ENCODE assay signal across 1 cellular context in genomic region chr2:74391209-74391579, GRCh38.
TF ChIP-seq lines count a peak whose summit lies in the region.

No MANE protein-coding gene starts in this region.

TF ChIP-seq in K562, 482 proteins besides CTCF, POLR2A, EP300 and RAD21 (continued from another document):
- TF ChIP-seq ZNF79 (CRISPR knock-in tag; IDR thresholded peaks at IDR 0.05; ENCODE audit: low read depth) (no peak), MECOM (CRISPR knock-in tag; IDR thresholded peaks at IDR 0.05) (peak; percentile 74), ZBTB17 (CRISPR knock-in tag; IDR thresholded peaks at IDR 0.05) (no peak), NR1H2 (CRISPR knock-in tag; IDR thresholded peaks at IDR 0.05) (no peak), GABPB1 (CRISPR knock-in tag; IDR thresholded peaks at IDR 0.05) (no peak), ZNF347 (CRISPR knock-in tag; IDR thresholded peaks at IDR 0.05; ENCODE audit: low read depth) (no peak), ZNF253 (CRISPR knock-in tag; conservative IDR thresholded peaks at IDR 0.05) (no peak), ZNF655 (CRISPR knock-in tag; IDR thresholded peaks at IDR 0.05) (no peak), MEIS2 (IDR thresholded peaks at IDR 0.05; ENCODE audit: partially characterized antibody) (peak; percentile 59), KAT8 (IDR thresholded peaks at IDR 0.05; ENCODE audit: low read depth) (no peak), CEBPZ (IDR thresholded peaks at IDR 0.05; ENCODE audit: borderline replicate concordance, low read depth, low read length) (no peak), TARDBP (IDR thresholded peaks at IDR 0.05) (no peak), NR2C2 (CRISPR knock-in tag; IDR thresholded peaks at IDR 0.05) (no peak), NR2C2 (tag; IDR thresholded peaks at IDR 0.05) (peak; percentile 25; the same call in 1 of the 2 replicates), CSDE1 (IDR thresholded peaks at IDR 0.05) (no peak)
